Comparison of ENCODE assay signal across 1 cellular context in genomic region chr4:168830777-168831512, GRCh38.
TF ChIP-seq lines count a peak whose summit lies in the region.

No MANE protein-coding gene starts in this region.

TF ChIP-seq in WTC11, 78 proteins besides CTCF, POLR2A, EP300 and RAD21 (continued from another document):
- TF ChIP-seq MAX (CRISPR knock-in tag; IDR thresholded peaks at IDR 0.05) (no peak), ATF2 (CRISPR knock-in tag; IDR thresholded peaks at IDR 0.05; ENCODE audit: borderline replicate concordance, low read depth) (no peak), ZNF138 (CRISPR knock-in tag; conservative IDR thresholded peaks at IDR 0.05) (no peak), ZNF512 (CRISPR knock-in tag; IDR thresholded peaks at IDR 0.05; ENCODE audit: borderline replicate concordance) (no peak), ZNF425 (CRISPR knock-in tag; conservative IDR thresholded peaks at IDR 0.05) (no peak), JUN (CRISPR knock-in tag; IDR thresholded peaks at IDR 0.05) (no peak), USF2 (CRISPR knock-in tag; IDR thresholded peaks at IDR 0.05) (no peak), JAZF1 (CRISPR knock-in tag; IDR thresholded peaks at IDR 0.05) (no peak)
